Comparison of ENCODE assay signal across 33 cellular contexts in the genomic region with DNA sequence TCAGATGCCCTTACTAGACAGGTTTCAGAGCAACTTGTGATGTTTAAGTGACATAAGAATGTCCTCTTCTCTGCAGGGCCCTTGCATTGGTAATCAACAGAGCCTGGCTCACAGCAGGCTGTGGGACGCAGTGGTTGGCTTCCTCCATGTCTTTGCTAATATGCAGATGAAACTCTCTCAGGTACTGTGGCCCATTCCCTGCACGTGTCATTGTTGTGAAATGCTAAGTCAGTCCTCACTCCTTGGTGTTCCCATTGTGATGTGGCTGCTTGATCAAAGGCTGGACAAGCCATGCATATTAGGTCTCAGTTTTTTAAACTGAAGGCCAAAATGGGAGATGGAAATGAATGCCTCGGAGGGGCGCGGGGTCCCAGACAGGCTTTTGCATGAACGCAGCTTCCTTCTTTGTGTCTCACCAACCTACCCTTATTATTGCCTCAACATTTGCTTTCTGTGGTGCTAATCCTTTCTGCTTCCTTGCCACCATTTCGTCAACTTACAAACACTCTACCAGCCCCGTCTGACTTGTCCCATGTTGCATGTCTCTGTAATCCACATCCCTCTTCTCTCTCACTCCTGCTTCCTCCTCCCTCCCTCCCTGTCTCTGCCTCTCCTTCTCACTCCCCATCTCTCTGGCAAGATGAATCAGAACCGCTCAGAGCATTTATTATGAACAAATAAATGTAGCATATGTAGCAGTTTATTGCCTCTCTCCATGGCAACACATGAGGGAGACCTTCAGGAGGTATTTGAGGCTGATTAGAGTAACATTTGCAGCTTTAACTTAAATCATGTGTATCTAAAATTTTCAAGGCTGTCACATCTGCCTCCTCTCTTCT.
DNase-seq lines count a peak whose midpoint lies in the region; ATAC-seq, FAIRE-seq and TF ChIP-seq lines count a peak whose summit lies in the region.
"Had no signal": no experiment of that assay in that cellular context is flagged by ENCODE, and none has a peak within 500 bp of the region (broad histone marks: within the 10 kb centered on the region; RNA-seq: fewer than 3 reads in every experiment).

No MANE protein-coding gene starts in this region.

- no peak overlapping the region for H3K4me3 Mint-ChIP-seq in HFFc6
- H3K4me3 Mint-ChIP-seq: activated CD8-positive, alpha-beta memory T cell treated with anti-CD3 and anti-CD28 coated beads, Interleukin-2, amount 10 ng/mL, durations not matched to agents 7 days and 5 days; B cell; CD8-positive, alpha-beta T cell; naive B cell had no signal

- H3K4me1 Mint-ChIP-seq in HFFc6 (ENCODE audit: low read depth) = peaks cover 10% of the 10 kb centered on the region; the same call in 1 of the 2 replicates
- H3K4me1 Mint-ChIP-seq: activated CD8-positive, alpha-beta memory T cell treated with anti-CD3 and anti-CD28 coated beads, Interleukin-2, amount 10 ng/mL, durations not matched to agents 7 days and 5 days; B cell; naive B cell had no signal

- H3K4me2 ChIP-seq in A549 (no peak overlapping the region), H1 (ENCODE audit: insufficient read depth in 1 of 2, low read depth in 2 of 2, low read length in 2 of 2) (peak overlapping the region; percentile 34 to 48)

- H3K4me1 ChIP-seq in A549 (no peaks in the 10 kb centered on the region), H1 (replicated peaks in 1 of 4; ENCODE audit: control insufficient read depth in 3 of 4, insufficient read depth in 4 of 4, low read length in 3 of 4) (peaks cover 3 to 11% (median 9%) of the 10 kb centered on the region in 4 experiments; a peak in 6 of 7 replicates)
- H3K4me1 ChIP-seq: adrenal gland, left ventricle myocardium inferior had no signal

- H3K9me3 ChIP-seq in A549 = no peaks in the 10 kb centered on the region
- no peaks in the 10 kb centered on the region for H3K9me3 ChIP-seq in H1 (ENCODE audit: insufficient read depth in 2 of 2, low read depth in 1 of 2, low read length in 1 of 2)
- H3K9me3 ChIP-seq: adrenal gland, left ventricle myocardium inferior, thoracic aorta had no signal

- CTCF ChIA-PET in A549 (lab: Yijun Ruan, JAX) = interaction anchor here (0.6 kb wide), 2 partner anchors 10 to 1139 kb away, joined by 3 to 4 read pairs; no protein-coding TSS in a partner anchor
- CTCF ChIA-PET in H1 (lab: Charles Lee; ENCODE audit: partially characterized antibody) = interaction anchor here (0.6 to 2.6 kb wide), 4 partner anchors 11 to 97 kb away, joined by 3 to 13 read pairs (median 3); no protein-coding TSS in a partner anchor

- H2BK120ac ChIP-seq in H1 (replicated peaks; ENCODE audit: low read depth, low read length) = no peak overlapping the region

- TF ChIP-seq POLR2A in A549 (IDR thresholded peaks at IDR 0.05; ENCODE audit: low read length) (no peak), H1 (IDR thresholded peaks at IDR 0.05; ENCODE audit: control extremely low read depth in 1 of 2, low read depth in 2 of 2, low read length in 2 of 2) (no peak)

- H3K4ac ChIP-seq in H1 (replicated peaks; ENCODE audit: insufficient read length, low read depth, low read length) = no peak overlapping the region

- no peak overlapping the region for H4K5ac ChIP-seq in H1 (ENCODE audit: insufficient read length, low read depth, low read length)

- no peak overlapping the region for H3K18ac ChIP-seq in H1 (ENCODE audit: extremely low read depth, low read length)

- H4K91ac ChIP-seq in H1 (replicated peaks; ENCODE audit: insufficient read length, low read length) = no peak overlapping the region

- H3K79me2 ChIP-seq in H1 (ENCODE audit: control insufficient read depth in 1 of 2, insufficient read depth in 2 of 2, low read length in 2 of 2) = no peaks in the 10 kb centered on the region

- intact Hi-C loops in Right ventricle myocardium inferior (cut with DNase I) = no loop called here

- H2BK5ac ChIP-seq in H1 (ENCODE audit: low read depth, low read length) = 0 out of 2 replicates have a peak overlapping the region, but pooled peaks have one; percentile 20

- TF ChIP-seq CTCF in A549 (IDR thresholded peaks at IDR 0.05) (no peak), HFFc6 (IDR thresholded peaks at IDR 0.05) (no peak), H1 (IDR thresholded peaks at IDR 0.05; ENCODE audit: control extremely low read depth in 1 of 3, insufficient read depth in 1 of 3, low read depth in 1 of 3, low read length in 3 of 3) (no peak)

- no peak for TF ChIP-seq EP300 in A549 (IDR thresholded peaks at IDR 0.05)
- no peak for TF ChIP-seq EP300 in H1 (IDR thresholded peaks at IDR 0.05; ENCODE audit: borderline replicate concordance in 1 of 2, low read depth in 2 of 2, low read length in 2 of 2)

- no peak overlapping the region for H3K14ac ChIP-seq in H1 (ENCODE audit: insufficient read length)

- H3K9ac ChIP-seq in H1 (replicated peaks in 1 of 4; ENCODE audit: extremely low read depth in 1 of 4, low read depth in 3 of 4, low read length in 3 of 4) = no peak overlapping the region

- no peak; a peak in 1 of 6 replicates for ATAC-seq in A549
- ATAC-seq in activated CD4-positive, CD25-positive, alpha-beta regulatory T cell treated with anti-CD3 and anti-CD28 coated beads, Interleukin-2, amount 50 U/mL, for 24 hours = no peak
- no peak for ATAC-seq in Right ventricle myocardium inferior
- ATAC-seq: activated CD8-positive, alpha-beta memory T cell treated with anti-CD3 and anti-CD28 coated beads, Interleukin-2, amount 10 ng/mL, durations not matched to agents 7 days and 5 days; CD8-positive, alpha-beta T cell; Panc1; stimulated activated naive CD8-positive, alpha-beta T cell treated with anti-CD3 and anti-CD28 coated beads, Interleukin-15, Interleukin-2, amounts not matched to agents 100 U/mL and 50 U/mL, for 24 hours had no signal

- H4K20me1 ChIP-seq in H1 (replicated peaks in 1 of 2; ENCODE audit: control insufficient read depth in 1 of 2, insufficient read depth in 2 of 2, low read length in 2 of 2) = no peaks in the 10 kb centered on the region

- H2BK20ac ChIP-seq in H1 (ENCODE audit: low read length) = 0 out of 2 replicates have a peak overlapping the region, but pooled peaks have one; percentile 68

- 0 out of 2 replicates have a peak overlapping the region, but pooled peaks have one; percentile 69 for H2BK12ac ChIP-seq in H1 (ENCODE audit: low read depth, low read length)

- DNase-seq in A549 (ENCODE audit: low read depth in 1 of 2, low spot score in 1 of 2) (no peak), HFFc6 (peak; percentile 11), H1 (ENCODE audit: low read depth in 1 of 2, low spot score in 2 of 2) (peak; percentile 13 to 52), iPS-NIHi7 (ENCODE audit: extremely low spot score) (peak; percentile 66), superior temporal gyrus (ENCODE audit: extremely low spot score) (no peak), NOMO-1 treated with DMSO at 0.1 percent for 48 hours (lab: John Stamatoyannopoulos, UW; ENCODE audit: unreplicated experiment) (no peak), Right ventricle myocardium inferior (ENCODE audit: missing footprints) (no peak)
- DNase-seq: 8988T; activated CD8-positive, alpha-beta memory T cell treated with anti-CD3 and anti-CD28 coated beads, Interleukin-2, amount 10 ng/mL, durations not matched to agents 7 days and 5 days; activated naive CD4-positive, alpha-beta T cell treated with Interleukin-2 at 50 U/mL for 16 hours; activated T-cell treated with anti-CD3 and anti-CD28 coated beads, Interleukin-2, amount 50 U/mL, for 48 hours; adrenal gland; brain microvascular endothelial cell; CD8-positive, alpha-beta T cell; DMS 273 treated with DMSO at 0.1 percent for 48 hours; KBM-7; left ventricle myocardium inferior; naive B cell; NCI-H146; NCI-H2171 treated with DMSO at 0.1 percent for 48 hours; NCI-H524 treated with DMSO at 0.1 percent for 48 hours; NK-92 treated with Interleukin-12 subunit alpha and Interleukin-12 subunit beta, amount 100 ng/mL, for 24 hours; SIG-M5; stimulated activated naive CD8-positive, alpha-beta T cell treated with anti-CD3 and anti-CD28 coated beads, Interleukin-15, Interleukin-2, amounts not matched to agents 100 U/mL and 50 U/mL, for 24 hours; SW 1271; T1000; WERI-Rb-1 had no signal

- H3K27ac ChIP-seq in A549 (no peak overlapping the region), H1 (ENCODE audit: low read depth, low read length) (no peak overlapping the region)
- H3K27ac ChIP-seq: adrenal gland, brain microvascular endothelial cell, left ventricle myocardium inferior, thoracic aorta, WERI-Rb-1 had no signal

- H3K4me3 ChIP-seq in A549 (no peak overlapping the region), H1 (ENCODE audit: extremely low read depth in 1 of 4, insufficient read depth in 2 of 4, low read depth in 3 of 4, low read length in 4 of 4) (no peak overlapping the region; a peak in 1 of 8 replicates)
- H3K4me3 ChIP-seq: adrenal gland, left ventricle myocardium inferior, thoracic aorta had no signal

- H3K56ac ChIP-seq in H1 (replicated peaks; ENCODE audit: insufficient read length, low read depth, low read length) = no peak overlapping the region

- no peak overlapping the region for H2BK15ac ChIP-seq in H1 (ENCODE audit: low read length)

- no peak overlapping the region; the same call in 1 of the 2 replicates for H2AK5ac ChIP-seq in H1 (ENCODE audit: low read depth, low read length)

- peaks cover 11% of the 10 kb centered on the region for H3K27me3 Mint-ChIP-seq in HFFc6 (ENCODE audit: insufficient read depth)
- H3K27me3 Mint-ChIP-seq: activated CD8-positive, alpha-beta memory T cell treated with anti-CD3 and anti-CD28 coated beads, Interleukin-2, amount 10 ng/mL, durations not matched to agents 7 days and 5 days had no signal

- WGBS in A549 (ENCODE audit: missing lambda C conversion rate) = 46% methylated on average over 9 of the region's 9 CpGs
- WGBS in H1 (ENCODE audit: extremely low coverage in 1 of 2, insufficient coverage in 1 of 2, insufficient read length in 1 of 2, insufficient replicate concordance in 2 of 2, low coverage in 1 of 2, low lambda C conversion rate in 2 of 2, missing lambda C conversion rate in 1 of 2), 2 experiments = 10% methylated on average over 9 of the region's 9 CpGs; no CpG with 5 or more reads in 1 of the 2 experiments

- no peaks in the 10 kb centered on the region for H3K23me2 ChIP-seq in H1 (ENCODE audit: low read depth, low read length)

- H3K27me3 ChIP-seq in H1 (replicated peaks in 1 of 4; ENCODE audit: control insufficient read depth in 3 of 4, extremely low read depth in 1 of 4, insufficient read depth in 3 of 4, low read length in 3 of 4) = no peaks in the 10 kb centered on the region
- H3K27me3 ChIP-seq: adrenal gland, brain microvascular endothelial cell had no signal

- H3K79me1 ChIP-seq in H1 (ENCODE audit: low read depth, low read length) = no peaks in the 10 kb centered on the region

- no peaks in the 10 kb centered on the region for H3K36me3 Mint-ChIP-seq in HFFc6 (ENCODE audit: low read depth)
- H3K36me3 Mint-ChIP-seq: activated CD8-positive, alpha-beta memory T cell treated with anti-CD3 and anti-CD28 coated beads, Interleukin-2, amount 10 ng/mL, durations not matched to agents 7 days and 5 days; CD8-positive, alpha-beta T cell; naive B cell had no signal

- TF ChIP-seq RAD21 in A549 (conservative IDR thresholded peaks at IDR 0.05 in 1 of 2, IDR thresholded peaks at IDR 0.05 in 1 of 2) (no peak), H1 (IDR thresholded peaks at IDR 0.05 in 1 of 2, conservative IDR thresholded peaks at IDR 0.05 in 1 of 2; ENCODE audit: low read depth in 2 of 2, low read length in 2 of 2) (no peak)

- no peak overlapping the region for H3K23ac ChIP-seq in H1 (ENCODE audit: insufficient read length)

- no peaks in the 10 kb centered on the region for H3K36me3 ChIP-seq in H1 (ENCODE audit: control insufficient read depth in 2 of 4, insufficient read depth in 4 of 4, low read length in 3 of 4)
- H3K36me3 ChIP-seq: adrenal gland, brain microvascular endothelial cell, left ventricle myocardium inferior, thoracic aorta, WERI-Rb-1 had no signal

- no peaks in the 10 kb centered on the region for H3K9me3 Mint-ChIP-seq in HFFc6
- H3K9me3 Mint-ChIP-seq: CD8-positive, alpha-beta T cell had no signal

- no peak overlapping the region for H3K27ac Mint-ChIP-seq in HFFc6
- H3K27ac Mint-ChIP-seq: activated CD8-positive, alpha-beta memory T cell treated with anti-CD3 and anti-CD28 coated beads, Interleukin-2, amount 10 ng/mL, durations not matched to agents 7 days and 5 days; B cell; CD8-positive, alpha-beta T cell; naive B cell had no signal

- POLR2A ChIA-PET in A549 (lab: Yijun Ruan, JAX) (no interaction called here), H1 (lab: Charles Lee; ENCODE audit: partially characterized antibody) (interaction anchor here (1.4 kb wide), 1 partner anchor 10 kb away, joined by 3 read pairs; no protein-coding TSS in a partner anchor)

- no peak overlapping the region for H4K8ac ChIP-seq in H1 (ENCODE audit: extremely low read depth, insufficient read depth, low read length)

- peak; percentile 46 for FAIRE-seq in A549 (lab: Jason Lieb, UNC)
- FAIRE-seq in H1 (lab: Jason Lieb, UNC) = peak; percentile 99
- FAIRE-seq: endothelial cell of umbilical vein, GM12892 had no signal

- H2AFZ ChIP-seq in H1 (ENCODE audit: low read length) = no peak overlapping the region

Comparison
In these comparisons a context has a peak if more than half of its experiments do, and no peak if none do; other contexts are left out.
1. DNase-seq: peak in HFFc6 (single experiment), H1 (2 of 2) and iPS-NIHi7 (single experiment); none in A549 (0 of 2), superior temporal gyrus (single experiment), NOMO-1 treated with DMSO at 0.1 percent for 48 hours (single experiment) and Right ventricle myocardium inferior (single experiment).